8 cellular contexts compared by ENCODE assay signal in the genomic region with DNA sequence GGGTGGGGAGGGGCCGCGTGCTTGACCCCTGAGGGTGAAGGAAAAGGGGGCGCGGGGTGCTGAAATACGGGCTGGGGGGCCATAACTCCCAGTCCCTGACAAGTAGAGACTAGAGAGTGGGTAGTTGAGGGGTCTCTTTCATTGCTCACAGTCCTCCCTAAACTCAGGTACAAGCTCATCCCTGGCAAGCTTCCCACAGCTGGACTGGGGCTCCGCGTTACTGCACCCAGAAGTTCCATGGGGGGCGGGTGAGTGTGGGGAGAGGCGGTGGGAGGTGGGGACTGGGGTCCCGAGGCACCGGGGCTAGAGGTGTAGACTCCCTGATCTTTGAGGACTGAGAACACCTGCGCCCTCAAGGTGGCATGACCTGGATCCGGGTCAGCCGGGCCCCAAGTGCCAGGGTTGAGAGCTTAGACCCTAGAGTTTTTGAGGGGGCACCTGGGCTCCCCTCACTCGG. TPM values are rescaled to one million over a fixed set of nuclear protein-coding genes. Genes with fewer than 3 reads are reported as not detected.
DNase-seq lines count a peak whose midpoint lies in the region; ATAC-seq, FAIRE-seq and TF ChIP-seq lines count a peak whose summit lies in the region.

No MANE protein-coding gene starts in this region.

- no peaks in the 10 kb centered on the region for H3K79me2 ChIP-seq in keratinocyte (ENCODE audit: control insufficient read depth, insufficient read depth, low read length)

- peak; percentile 28 for DNase-seq in DMS79 treated with DMSO at 0.1 percent for 48 hours (lab: John Stamatoyannopoulos, UW)
- DNase-seq in DMS79 (lab: John Stamatoyannopoulos, UW) = no peak
- no peak for DNase-seq in keratinocyte (ENCODE audit: low read depth, low spot score)
- DNase-seq in stomach = no peak
- no peak for DNase-seq in hypothalamus (lab: John Stamatoyannopoulos, UW)

- H3K27ac ChIP-seq in keratinocyte (ENCODE audit: control insufficient read depth, insufficient read depth, low read length) (no peak overlapping the region), stomach (peak overlapping the region; percentile 88 to 97 (median 94))

- peak overlapping the region; percentile 98 for H2AFZ ChIP-seq in keratinocyte (ENCODE audit: control insufficient read depth, low read length)

- no peaks in the 10 kb centered on the region for H3K27me3 Mint-ChIP-seq in activated naive CD8-positive, alpha-beta T cell

- no peak for TF ChIP-seq CTCF in keratinocyte (optimal IDR thresholded peaks at IDR 0.05 in 1 of 3, IDR thresholded peaks at IDR 0.05 in 1 of 3, conservative IDR thresholded peaks at IDR 0.05 in 1 of 3; ENCODE audit: extremely low read depth in 1 of 3, insufficient read depth in 2 of 3, low read length in 3 of 3)
- TF ChIP-seq CTCF in stomach (IDR thresholded peaks at IDR 0.05) = no peak

- ATAC-seq in HG02642 (IDR thresholded peaks at IDR 0.05; ENCODE audit: poor library complexity, unreplicated experiment) (no peak), GM19351 (IDR thresholded peaks at IDR 0.05; ENCODE audit: unreplicated experiment) (no peak)

- TF ChIP-seq POLR2A in stomach (IDR thresholded peaks at IDR 0.05) = no peak

- H3K4me1 Mint-ChIP-seq in activated naive CD8-positive, alpha-beta T cell (ENCODE audit: low read depth) = peaks cover 28% of the 10 kb centered on the region

- no peaks in the 10 kb centered on the region for H3K9me3 ChIP-seq in keratinocyte (ENCODE audit: control insufficient read depth, low read depth, low read length)
- H3K9me3 ChIP-seq in stomach = no peaks in the 10 kb centered on the region

- no peaks in the 10 kb centered on the region for H3K36me3 Mint-ChIP-seq in activated naive CD8-positive, alpha-beta T cell

- 32 to 38% (median 33%) methylated on average over 11 to 15 of the region's 15 CpGs for WGBS in stomach, 5 donors

- no peaks in the 10 kb centered on the region for H4K20me1 ChIP-seq in keratinocyte (ENCODE audit: control insufficient read depth, extremely low read depth, insufficient read depth, low read length)

- intact Hi-C loops in stomach (cut with DNase I; ENCODE audit: low total_unique reads) = no loop called here

- no peaks in the 10 kb centered on the region for H3K9me1 ChIP-seq in keratinocyte (ENCODE audit: control insufficient read depth, extremely low read depth, insufficient read depth, low read length)

- peak overlapping the region; percentile 68 for H3K4me3 Mint-ChIP-seq in activated naive CD8-positive, alpha-beta T cell

- peak overlapping the region; percentile 76 for H3K9ac ChIP-seq in keratinocyte (ENCODE audit: control insufficient read depth, extremely low read depth, insufficient read depth, low read length)

- dilution Hi-C loops in keratinocyte (cut with MboI; ENCODE audit: extremely low pct_ligation_motif_present, low sequenced_read_pairs) = no loop called here

- no peak overlapping the region for H3K27ac Mint-ChIP-seq in activated naive CD8-positive, alpha-beta T cell

- peaks cover 15% of the 10 kb centered on the region for H3K4me1 ChIP-seq in keratinocyte (ENCODE audit: control insufficient read depth, extremely low read depth, insufficient read depth, low read length)
- H3K4me1 ChIP-seq in stomach = peaks cover 12 to 50% (median 44%) of the 10 kb centered on the region in 4 donors

- H3K9me3 Mint-ChIP-seq in activated naive CD8-positive, alpha-beta T cell (ENCODE audit: low read depth) = no peaks in the 10 kb centered on the region

- H3K27me3 ChIP-seq in keratinocyte (ENCODE audit: control insufficient read depth, extremely low read depth, insufficient read depth, low read length) (no peaks in the 10 kb centered on the region), stomach (no peaks in the 10 kb centered on the region)

- TF ChIP-seq EP300 in stomach (IDR thresholded peaks at IDR 0.05) = no peak

- peak overlapping the region; percentile 96 for H3K4me2 ChIP-seq in keratinocyte (ENCODE audit: control insufficient read depth, extremely low read depth, insufficient read depth, low read depth, low read length)

- H3K4me3 ChIP-seq in keratinocyte (ENCODE audit: control insufficient read depth in 2 of 3, extremely low read depth in 1 of 3, insufficient read depth in 2 of 3, low read depth in 1 of 3, low read length in 3 of 3) = peak overlapping the region; percentile 41 to 80 (median 78)
- peak overlapping the region; percentile 61 to 71 (median 67) for H3K4me3 ChIP-seq in stomach

- no peak for FAIRE-seq in keratinocyte (lab: Jason Lieb, UNC)

- peaks cover 0 to 2% of the 10 kb centered on the region in 2 experiments for H3K36me3 ChIP-seq in keratinocyte (ENCODE audit: control insufficient read depth in 2 of 2, extremely low read depth in 1 of 2, insufficient read depth in 2 of 2, low read length in 2 of 2)
- H3K36me3 ChIP-seq in stomach = peaks cover 3 to 7% (median 6%) of the 10 kb centered on the region in 4 donors

RNA-seq across cellular contexts. Expression of gene ETV2, which starts 1.3 kb away (rescaled TPM):
- 0.14 to 0.99 TPM (median 0.43 TPM) in 3 replicates for polyA plus RNA-seq in keratinocyte
- 0.87 TPM for polyA plus RNA-seq in keratinocyte (2011; ENCODE audit: low read depth)
- polyA plus RNA-seq in keratinocyte (2011; cell fraction: cytosol; rRNA removed) = 0.32 and 1.1 TPM in 2 replicates
- 0.29 TPM in 1 of 2 replicates, not detected in the other for polyA plus RNA-seq in keratinocyte (2011; cell fraction: nucleus; rRNA removed)
- polyA plus RNA-seq in keratinocyte (2012; ENCODE audit: low replicate concordance) = 0.39 and 1.4 TPM in 2 replicates
- polyA minus RNA-seq in keratinocyte = not detected in 3 replicates
- polyA minus RNA-seq in keratinocyte (2011; cell fraction: cytosol; rRNA and poly(A)+ RNA removed) = 3.6 TPM
- polyA minus RNA-seq in keratinocyte (2011; cell fraction: nucleus; rRNA and poly(A)+ RNA removed) = not detected in 2 replicates
- 10 to 100 TPM in 1 of 5 donors, under 1 TPM in 1, not detected in 3; 0.55 to 11.7 TPM for total RNA-seq in stomach
- 1 to 10 TPM; 4.5 to 6.3 (median 6.1) TPM for polyA plus RNA-seq in stomach

RNA-seq across cellular contexts. Expression of gene COX6B1, which starts 5.3 kb away (rescaled TPM):
- polyA plus RNA-seq in keratinocyte = 509 to 705 TPM (median 560 TPM) in 3 replicates
- polyA plus RNA-seq in keratinocyte (2011; ENCODE audit: low read depth) = 89.3 TPM
- polyA plus RNA-seq in keratinocyte (2011; cell fraction: cytosol; rRNA removed) = 801 and 842 TPM in 2 replicates
- polyA plus RNA-seq in keratinocyte (2011; cell fraction: nucleus; rRNA removed) = 260 and 322 TPM in 2 replicates
- polyA plus RNA-seq in keratinocyte (2012; ENCODE audit: low replicate concordance) = 625 and 648 TPM in 2 replicates
- polyA minus RNA-seq in keratinocyte = 333 to 635 TPM (median 343 TPM) in 3 replicates
- 206 TPM for polyA minus RNA-seq in keratinocyte (2011; cell fraction: cytosol; rRNA and poly(A)+ RNA removed)
- 40.6 and 54.7 TPM in 2 replicates for polyA minus RNA-seq in keratinocyte (2011; cell fraction: nucleus; rRNA and poly(A)+ RNA removed)
- 100 to 1,000 TPM; 198 to 680 (median 373) TPM for total RNA-seq in stomach
- 1,000 to 10,000 TPM; 1,105 to 1,293 (median 1,217) TPM for polyA plus RNA-seq in stomach

RNA-seq across cellular contexts. Expression of gene RBM42, which starts 14.0 kb away (rescaled TPM):
- polyA plus RNA-seq in keratinocyte (29.8 to 40.8 TPM (median 30.4 TPM) in 3 replicates), stomach (10 to 100 TPM; 56.5 to 60.8 (median 58.6) TPM)
- polyA plus RNA-seq in keratinocyte (2011; ENCODE audit: low read depth) = 65.2 TPM
- 12.6 and 31.4 TPM in 2 replicates for polyA plus RNA-seq in keratinocyte (2011; cell fraction: cytosol; rRNA removed)
- polyA plus RNA-seq in keratinocyte (2011; cell fraction: nucleus; rRNA removed) = 31.2 and 33.9 TPM in 2 replicates
- 42.3 and 64.9 TPM in 2 replicates for polyA plus RNA-seq in keratinocyte (2012; ENCODE audit: low replicate concordance)
- polyA minus RNA-seq in keratinocyte = 12.3 to 24.7 TPM (median 17.7 TPM) in 3 replicates
- 45.8 TPM for polyA minus RNA-seq in keratinocyte (2011; cell fraction: cytosol; rRNA and poly(A)+ RNA removed)
- polyA minus RNA-seq in keratinocyte (2011; cell fraction: nucleus; rRNA and poly(A)+ RNA removed) = 16.0 and 17.0 TPM in 2 replicates
- total RNA-seq in stomach = 100 to 1,000 TPM in 1 of 5 donors, 10 to 100 TPM in 4; 26.6 to 133 (median 46.9) TPM

RNA-seq across cellular contexts. Expression of gene UPK1A, which starts 23.5 kb away (rescaled TPM):
- polyA plus RNA-seq in keratinocyte (0.05 to 0.15 TPM (median 0.09 TPM) in 3 replicates), stomach (under 1 TPM in 1 of 3 donors, not detected in 2; 0.08 TPM)
- 0.26 TPM for polyA plus RNA-seq in keratinocyte (2011; ENCODE audit: low read depth)
- polyA plus RNA-seq in keratinocyte (2011; cell fraction: cytosol; rRNA removed) = 0.15 and 0.26 TPM in 2 replicates
- 0.35 TPM in 1 of 2 replicates, not detected in the other for polyA plus RNA-seq in keratinocyte (2011; cell fraction: nucleus; rRNA removed)
- polyA plus RNA-seq in keratinocyte (2012; ENCODE audit: low replicate concordance) = 0.21 and 0.62 TPM in 2 replicates
- 0.22 TPM in 1 of 3 replicates, not detected in the others for polyA minus RNA-seq in keratinocyte
- not detected for polyA minus RNA-seq in keratinocyte (2011; cell fraction: cytosol; rRNA and poly(A)+ RNA removed)
- polyA minus RNA-seq in keratinocyte (2011; cell fraction: nucleus; rRNA and poly(A)+ RNA removed) = not detected in 2 replicates
- total RNA-seq in stomach = not detected

RNA-seq across cellular contexts. Expression of gene HAUS5, which starts 30.3 kb away (rescaled TPM):
- polyA plus RNA-seq in keratinocyte = 3.1 to 3.7 TPM (median 3.5 TPM) in 3 replicates
- polyA plus RNA-seq in keratinocyte (2011; ENCODE audit: low read depth) = 6.0 TPM
- polyA plus RNA-seq in keratinocyte (2011; cell fraction: cytosol; rRNA removed) = 1.4 and 1.9 TPM in 2 replicates
- polyA plus RNA-seq in keratinocyte (2011; cell fraction: nucleus; rRNA removed) = 8.4 and 9.9 TPM in 2 replicates
- polyA plus RNA-seq in keratinocyte (2012; ENCODE audit: low replicate concordance) = 3.6 and 6.0 TPM in 2 replicates
- polyA minus RNA-seq in keratinocyte = 1.8 to 9.2 TPM (median 1.9 TPM) in 3 replicates
- polyA minus RNA-seq in keratinocyte (2011; cell fraction: cytosol; rRNA and poly(A)+ RNA removed) = 1.5 TPM
- polyA minus RNA-seq in keratinocyte (2011; cell fraction: nucleus; rRNA and poly(A)+ RNA removed) = 2.4 and 3.1 TPM in 2 replicates
- total RNA-seq in stomach = 10 to 100 TPM in 1 of 5 donors, 1 to 10 TPM in 4; 4.1 to 23.2 (median 4.9) TPM
- polyA plus RNA-seq in stomach = 10 to 100 TPM in 1 of 3 donors, 1 to 10 TPM in 2; 4.4 to 17.0 (median 5.6) TPM
